Comparison of ENCODE assay signal across 1 cellular context in the genomic region with DNA sequence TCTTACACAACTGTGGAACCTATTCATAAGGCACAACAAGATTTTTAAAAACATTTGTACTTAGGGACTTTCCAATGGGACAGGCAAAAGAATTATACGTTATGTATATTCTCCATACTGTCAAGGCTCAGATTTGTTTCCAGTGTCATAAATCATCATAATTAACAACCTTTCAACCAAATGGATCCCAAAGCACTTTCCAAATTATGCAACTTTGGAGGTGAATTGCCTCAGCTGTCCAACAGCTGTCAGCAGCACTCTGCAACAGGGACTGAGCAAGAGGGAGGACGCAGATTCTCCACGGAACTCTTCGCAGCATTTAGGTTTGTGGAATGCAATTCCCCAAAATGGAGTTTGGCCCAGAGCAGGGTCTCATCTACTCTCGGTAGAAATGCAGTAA.
A peak's percentile ranks its signal among the peaks of the same experiment; 100 is the strongest.
TF ChIP-seq lines count a peak whose summit lies in the region.

No MANE protein-coding gene starts in this region.

TF ChIP-seq in HEK293, 187 proteins besides CTCF, POLR2A, EP300 and RAD21 (continued from another document):
- TF ChIP-seq, protein P1, sequence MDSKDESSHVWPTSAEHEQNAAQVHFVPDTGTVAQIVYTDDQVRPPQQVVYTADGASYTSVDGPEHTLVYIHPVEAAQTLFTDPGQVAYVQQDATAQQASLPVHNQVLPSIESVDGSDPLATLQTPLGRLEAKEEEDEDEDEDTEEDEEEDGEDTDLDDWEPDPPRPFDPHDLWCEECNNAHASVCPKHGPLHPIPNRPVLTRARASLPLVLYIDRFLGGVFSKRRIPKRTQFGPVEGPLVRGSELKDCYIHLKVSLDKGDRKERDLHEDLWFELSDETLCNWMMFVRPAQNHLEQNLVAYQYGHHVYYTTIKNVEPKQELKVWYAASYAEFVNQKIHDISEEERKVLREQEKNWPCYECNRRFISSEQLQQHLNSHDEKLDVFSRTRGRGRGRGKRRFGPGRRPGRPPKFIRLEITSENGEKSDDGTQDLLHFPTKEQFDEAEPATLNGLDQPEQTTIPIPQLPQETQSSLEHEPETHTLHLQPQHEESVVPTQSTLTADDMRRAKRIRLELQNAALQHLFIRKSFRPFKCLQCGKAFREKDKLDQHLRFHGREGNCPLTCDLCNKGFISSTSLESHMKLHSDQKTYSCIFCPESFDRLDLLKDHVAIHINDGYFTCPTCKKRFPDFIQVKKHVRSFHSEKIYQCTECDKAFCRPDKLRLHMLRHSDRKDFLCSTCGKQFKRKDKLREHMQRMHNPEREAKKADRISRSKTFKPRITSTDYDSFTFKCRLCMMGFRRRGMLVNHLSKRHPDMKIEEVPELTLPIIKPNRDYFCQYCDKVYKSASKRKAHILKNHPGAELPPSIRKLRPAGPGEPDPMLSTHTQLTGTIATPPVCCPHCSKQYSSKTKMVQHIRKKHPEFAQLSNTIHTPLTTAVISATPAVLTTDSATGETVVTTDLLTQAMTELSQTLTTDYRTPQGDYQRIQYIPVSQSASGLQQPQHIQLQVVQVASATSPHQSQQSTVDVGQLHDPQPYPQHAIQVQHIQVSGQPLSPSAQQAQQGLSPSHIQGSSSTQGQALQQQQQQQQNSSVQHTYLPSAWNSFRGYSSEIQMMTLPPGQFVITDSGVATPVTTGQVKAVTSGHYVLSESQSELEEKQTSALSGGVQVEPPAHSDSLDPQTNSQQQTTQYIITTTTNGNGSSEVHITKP (tag by site-specific recombination; IDR thresholded peaks at IDR 0.05) = no peak
- TF ChIP-seq ZBTB17 (tag by site-specific recombination; IDR thresholded peaks at IDR 0.05) = peak; percentile 21; the same call in 1 of the 2 replicates
- 0 out of 2 replicates have a peak, but pooled peaks have one; percentile 23 for TF ChIP-seq ZNF24 (tag by site-specific recombination; IDR thresholded peaks at IDR 0.05)
- TF ChIP-seq, protein P2, sequence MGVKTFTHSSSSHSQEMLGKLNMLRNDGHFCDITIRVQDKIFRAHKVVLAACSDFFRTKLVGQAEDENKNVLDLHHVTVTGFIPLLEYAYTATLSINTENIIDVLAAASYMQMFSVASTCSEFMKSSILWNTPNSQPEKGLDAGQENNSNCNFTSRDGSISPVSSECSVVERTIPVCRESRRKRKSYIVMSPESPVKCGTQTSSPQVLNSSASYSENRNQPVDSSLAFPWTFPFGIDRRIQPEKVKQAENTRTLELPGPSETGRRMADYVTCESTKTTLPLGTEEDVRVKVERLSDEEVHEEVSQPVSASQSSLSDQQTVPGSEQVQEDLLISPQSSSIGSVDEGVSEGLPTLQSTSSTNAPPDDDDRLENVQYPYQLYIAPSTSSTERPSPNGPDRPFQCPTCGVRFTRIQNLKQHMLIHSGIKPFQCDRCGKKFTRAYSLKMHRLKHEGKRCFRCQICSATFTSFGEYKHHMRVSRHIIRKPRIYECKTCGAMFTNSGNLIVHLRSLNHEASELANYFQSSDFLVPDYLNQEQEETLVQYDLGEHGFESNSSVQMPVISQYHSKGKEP (tag by site-specific recombination; IDR thresholded peaks at IDR 0.05) = peak; percentile 35; the same call in 1 of the 2 replicates
- no peak for TF ChIP-seq ZNF530 (tag by site-specific recombination; IDR thresholded peaks at IDR 0.05; ENCODE audit: low read depth)
TF ChIP-seq in HEK293: peak in this region for 6.
